ENCODE assay signal across 26 cellular contexts in genomic region chr3:128850544-128850943, GRCh38.
"Had no signal": no experiment of that assay in that cellular context is flagged by ENCODE, and none has a peak within 500 bp of the region (broad histone marks: within the 10 kb centered on the region; RNA-seq: fewer than 3 reads in every experiment).

No MANE protein-coding gene starts in this region.

- FAIRE-seq: islet of Langerhans, urothelium cell line had no signal

- H3K4me3 ChIP-seq: colonic mucosa, esophagus muscularis mucosa, heart right ventricle, left lung, mucosa of descending colon, neural progenitor cell, prostate gland, right atrium auricular region, sigmoid colon, stomach, thyroid gland had no signal

- H3K36me3 ChIP-seq: colonic mucosa, esophagus muscularis mucosa, heart right ventricle, left lung, neural progenitor cell, prostate gland, right atrium auricular region, sigmoid colon, stomach, thyroid gland had no signal

- H3K9ac ChIP-seq: neural progenitor cell had no signal

- H3K4me2 ChIP-seq: neural progenitor cell had no signal

- H3K4me1 ChIP-seq: colonic mucosa, prostate gland had no signal

- H3K9me3 ChIP-seq: colonic mucosa, prostate gland, thyroid gland had no signal

- DNase-seq: colonic mucosa; effector CD8-positive, alpha-beta T cell; foreskin melanocyte; glutamatergic neuron; heart right ventricle; hippocampal formation; left cardiac atrium; mesenchymal stem cell; mucosa of descending colon; naive thymus-derived CD4-positive, alpha-beta T cell; nucleus accumbens; sigmoid colon; stimulated activated CD4-positive, alpha-beta T cell treated with anti-CD3 and anti-CD28 coated beads, Interleukin-2, amount 100 ng/mL, for 24 hours; stimulated activated CD4-positive, alpha-beta T cell treated with anti-CD3 and anti-CD28 coated beads, Interleukin-4, amount 100 ng/mL, for 24 hours; stimulated activated naive CD4-positive, alpha-beta T cell treated with Interleukin-2 at 50 U/mL for 16 hours; stomach; thyroid gland; trophoblast cell had no signal

- ATAC-seq: heart right ventricle; left cardiac atrium; left lung; mucosa of descending colon; naive thymus-derived CD4-positive, alpha-beta T cell; stimulated activated effector memory CD8-positive, alpha-beta T cell treated with anti-CD3 and anti-CD28 coated beads, Interleukin-12 subunit alpha, Interleukin-12 subunit beta, amount 100 ng/mL, for 72 hours had no signal

- H3K27me3 ChIP-seq: colonic mucosa, esophagus muscularis mucosa, heart right ventricle, left lung, neural progenitor cell, right atrium auricular region, sigmoid colon, stomach, thyroid gland had no signal

- H3K27ac ChIP-seq: colonic mucosa, esophagus muscularis mucosa, heart right ventricle, left lung, neural progenitor cell, prostate gland, right atrium auricular region, sigmoid colon, stomach, thyroid gland had no signal
